ENCODE assay signal across 1 cellular context in genomic region chr3:147449669-147450068, GRCh38.
TF ChIP-seq lines count a peak whose summit lies in the region.

No MANE protein-coding gene starts in this region.

TF ChIP-seq in WTC11, 78 proteins besides CTCF, POLR2A, EP300 and RAD21 (continued from another document):
- TF ChIP-seq AFF4 (CRISPR knock-in tag; IDR thresholded peaks at IDR 0.05; ENCODE audit: borderline replicate concordance) (no peak), PREB (CRISPR knock-in tag; IDR thresholded peaks at IDR 0.05; ENCODE audit: borderline replicate concordance) (no peak), JUN (CRISPR knock-in tag; IDR thresholded peaks at IDR 0.05) (no peak), TEAD4 (CRISPR knock-in tag; IDR thresholded peaks at IDR 0.05) (no peak), ZBTB21 (CRISPR knock-in tag; IDR thresholded peaks at IDR 0.05; ENCODE audit: borderline replicate concordance) (no peak), KAT7 (CRISPR knock-in tag; IDR thresholded peaks at IDR 0.05; ENCODE audit: borderline replicate concordance) (no peak), NR1H2 (CRISPR knock-in tag; IDR thresholded peaks at IDR 0.05) (no peak), PRRX2 (CRISPR knock-in tag; IDR thresholded peaks at IDR 0.05) (no peak), ZNF138 (CRISPR knock-in tag; conservative IDR thresholded peaks at IDR 0.05) (no peak), NR3C1 (CRISPR knock-in tag; conservative IDR thresholded peaks at IDR 0.05; ENCODE audit: low read depth) (no peak), FOXP4 (CRISPR knock-in tag; IDR thresholded peaks at IDR 0.05) (no peak), RORB (CRISPR knock-in tag; IDR thresholded peaks at IDR 0.05) (no peak), OVOL2 (CRISPR knock-in tag; IDR thresholded peaks at IDR 0.05; ENCODE audit: borderline replicate concordance) (no peak)
TF ChIP-seq in WTC11: peak in this region for 0.
